ENCODE assay signal across 14 cellular contexts in genomic region chr12:113889806-113890581, GRCh38.
DNase-seq lines count a peak whose midpoint lies in the region; ATAC-seq and TF ChIP-seq lines count a peak whose summit lies in the region.
"Had no signal": no experiment of that assay in that cellular context is flagged by ENCODE, and none has a peak within 500 bp of the region (broad histone marks: within the 10 kb centered on the region; RNA-seq: fewer than 3 reads in every experiment).

No MANE protein-coding gene starts in this region.

- peaks cover 5% of the 10 kb centered on the region for H3K36me3 Mint-ChIP-seq in nephron (ENCODE audit: low read depth)

- intact Hi-C loops in dorsolateral prefrontal cortex (cut with DNase I) (no loop called here), adrenal gland (cut with DNase I) (no loop called here)

- H3K4me3 ChIP-seq in dorsolateral prefrontal cortex (peak overlapping the region in 58 of 59 donors; percentile 10 to 65 (median 44)), adrenal gland (no peak overlapping the region)
- H3K4me3 ChIP-seq: gastrocnemius medialis had no signal

- no peaks in the 10 kb centered on the region for H3K36me3 ChIP-seq in adrenal gland (replicated peaks in 1 of 2)

- in situ Hi-C loops in GM13977 (cut with MboI; ENCODE audit: low pct_unique_long_range_greater_than_20kb, low sequenced_read_pairs, unreplicated experiment) = no loop called here

- peaks cover 0 to 3% of the 10 kb centered on the region in 2 donors for H3K4me1 ChIP-seq in adrenal gland (replicated peaks in 1 of 2)
- H3K4me1 ChIP-seq: gastrocnemius medialis, parathyroid adenoma had no signal

- no peaks in the 10 kb centered on the region for H3K27me3 Mint-ChIP-seq in stimulated activated naive CD8-positive, alpha-beta T cell treated with anti-CD3 and anti-CD28 coated beads, Interleukin-15, amount 100 ng/mL, for 72 hours
- H3K27me3 Mint-ChIP-seq in nephron (ENCODE audit: low read depth) = peaks cover 26% of the 10 kb centered on the region

- peak overlapping the region; percentile 40 to 74 for H3K27ac Mint-ChIP-seq in stimulated activated naive CD8-positive, alpha-beta T cell treated with anti-CD3 and anti-CD28 coated beads, Interleukin-15, amount 100 ng/mL, for 72 hours
- peak overlapping the region; percentile 1 to 51 (median 7) for H3K27ac Mint-ChIP-seq in nephron

- H3K27ac ChIP-seq in dorsolateral prefrontal cortex (peak overlapping the region in 31 of 59 donors; percentile 1 to 70 (median 37)), adrenal gland (no peak overlapping the region)
- H3K27ac ChIP-seq: gastrocnemius medialis, parathyroid adenoma had no signal

- TF ChIP-seq POLR2A in adrenal gland (IDR thresholded peaks at IDR 0.05) = no peak

- DNase-seq in stimulated activated naive CD8-positive, alpha-beta T cell treated with anti-CD3 and anti-CD28 coated beads, Interleukin-15, amount 100 ng/mL, for 72 hours = no peak
- no peak for DNase-seq in stimulated activated naive CD8-positive, alpha-beta T cell treated with anti-CD3 and anti-CD28 coated beads, Interleukin-15, Interleukin-2, amounts not matched to agents 100 U/mL and 50 U/mL, for 24 hours
- DNase-seq in dorsolateral prefrontal cortex = peak in 2 of 10 donors; percentile 22 to 55
- no peak for DNase-seq in adrenal gland
- DNase-seq in GM13977 (ENCODE audit: low spot score) = no peak
- DNase-seq: activated effector memory CD4-positive, alpha-beta T cell treated with anti-CD3 and anti-CD28 coated beads, Interleukin-2, amount 50 U/mL, for 16 hours; effector CD8-positive, alpha-beta T cell; gastrocnemius medialis; NCI-H1694 treated with DMSO at 0.1 percent for 48 hours; NCI-H524 had no signal

- 74 to 89% (median 78%) methylated on average over 25 of the region's 25 CpGs for WGBS in adrenal gland, 4 donors

- no peaks in the 10 kb centered on the region for H3K9me3 ChIP-seq in adrenal gland (replicated peaks in 1 of 3)
- H3K9me3 ChIP-seq: gastrocnemius medialis had no signal

- no peak overlapping the region for H3K4me3 Mint-ChIP-seq in stimulated activated naive CD8-positive, alpha-beta T cell treated with anti-CD3 and anti-CD28 coated beads, Interleukin-15, amount 100 ng/mL, for 72 hours
- H3K4me3 Mint-ChIP-seq in nephron = peak overlapping the region; percentile 4 to 69 (median 38)

- no peak for TF ChIP-seq CTCF in dorsolateral prefrontal cortex (IDR thresholded peaks at IDR 0.05 in 54 of 56, conservative IDR thresholded peaks at IDR 0.05 in 2 of 56; ENCODE audit: low read depth in 1 of 56, partially characterized antibody in 56 of 56)
- no peak for TF ChIP-seq CTCF in nephron (IDR thresholded peaks at IDR 0.05; ENCODE audit: unreplicated experiment in 3 of 3)
- no peak for TF ChIP-seq CTCF in adrenal gland (IDR thresholded peaks at IDR 0.05)
- TF ChIP-seq CTCF in GM13977 (IDR thresholded peaks at IDR 0.05; ENCODE audit: extremely low read depth, insufficient read depth, missing control alignments) = no peak

- no peaks in the 10 kb centered on the region for H3K9me3 Mint-ChIP-seq in stimulated activated naive CD8-positive, alpha-beta T cell treated with anti-CD3 and anti-CD28 coated beads, Interleukin-15, amount 100 ng/mL, for 72 hours
- H3K9me3 Mint-ChIP-seq in nephron = peaks cover under 1% of the 10 kb centered on the region

- H3K27me3 ChIP-seq in dorsolateral prefrontal cortex (no peaks in the 10 kb centered on the region), adrenal gland (no peaks in the 10 kb centered on the region)
- H3K27me3 ChIP-seq: gastrocnemius medialis had no signal

- no peak for ATAC-seq in stimulated activated naive CD8-positive, alpha-beta T cell treated with anti-CD3 and anti-CD28 coated beads, Interleukin-15, amount 100 ng/mL, for 72 hours
- ATAC-seq in stimulated activated naive CD8-positive, alpha-beta T cell treated with anti-CD3 and anti-CD28 coated beads, Interleukin-15, Interleukin-2, amounts not matched to agents 100 U/mL and 50 U/mL, for 24 hours = no peak
- no peak for ATAC-seq in HG03108 (IDR thresholded peaks at IDR 0.05; ENCODE audit: unreplicated experiment)
- no peak for ATAC-seq in GM19351 (IDR thresholded peaks at IDR 0.05; ENCODE audit: unreplicated experiment)
- ATAC-seq: gastrocnemius medialis had no signal

- H3K4me1 Mint-ChIP-seq in stimulated activated naive CD8-positive, alpha-beta T cell treated with anti-CD3 and anti-CD28 coated beads, Interleukin-15, amount 100 ng/mL, for 72 hours = peaks cover 8% of the 10 kb centered on the region
- peaks cover 36% of the 10 kb centered on the region for H3K4me1 Mint-ChIP-seq in nephron

Comparison
In these comparisons a context has a peak if more than half of its experiments do, and no peak if none do; other contexts are left out.
1. H3K4me3 Mint-ChIP-seq: peak in nephron (3 of 3); none in stimulated activated naive CD8-positive, alpha-beta T cell treated with anti-CD3 and anti-CD28 coated beads, Interleukin-15, amount 100 ng/mL, for 72 hours (0 of 2).
2. H3K27ac ChIP-seq: peak in dorsolateral prefrontal cortex (31 of 59); none in adrenal gland (0 of 5).
3. H3K4me3 ChIP-seq: peak in dorsolateral prefrontal cortex (58 of 59); none in adrenal gland (0 of 4).